Comparison of ENCODE assay signal across 16 cellular contexts in the genomic region with DNA sequence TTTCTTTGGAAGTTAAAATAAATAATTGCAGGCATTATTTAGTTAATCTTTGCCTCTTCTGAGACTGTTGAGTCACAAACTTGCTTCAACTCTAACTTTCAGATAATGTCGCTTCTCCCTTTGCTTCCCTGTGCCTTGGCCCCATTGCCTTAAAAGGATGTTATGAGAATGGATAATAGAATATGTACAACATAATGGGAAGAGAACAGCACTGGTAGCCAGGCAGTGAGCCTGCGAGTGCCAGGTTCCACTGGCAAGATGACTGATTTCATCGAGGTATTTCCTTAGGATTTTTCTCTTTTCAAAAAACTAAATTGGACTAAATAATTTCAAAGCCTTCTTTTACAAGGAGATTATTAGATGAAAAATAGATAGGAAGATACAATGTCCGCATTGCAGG.
DNase-seq lines count a peak whose midpoint lies in the region; ATAC-seq and TF ChIP-seq lines count a peak whose summit lies in the region.
"Had no signal": no experiment of that assay in that cellular context is flagged by ENCODE, and none has a peak within 500 bp of the region (broad histone marks: within the 10 kb centered on the region; RNA-seq: fewer than 3 reads in every experiment).

No MANE protein-coding gene starts in this region.

- peaks cover 0 to 3% (median 0%) of the 10 kb centered on the region in 3 donors for H3K27me3 ChIP-seq in stomach

- peak overlapping the region; percentile 23 for H3K27ac ChIP-seq in angular gyrus (ENCODE audit: low read depth, low read length)
- H3K27ac ChIP-seq in stomach: no peak overlapping the region

- H3K9me3 ChIP-seq in stomach: no peaks in the 10 kb centered on the region

- no peak overlapping the region for H3K27ac Mint-ChIP-seq in activated CD8-positive, alpha-beta T cell treated with anti-CD3 and anti-CD28 coated beads, Interleukin-2, amount 10 ng/mL, durations not matched to agents 7 days and 5 days
- H3K27ac Mint-ChIP-seq: B cell; CD4-positive, alpha-beta T cell; HFFc6 had no signal

- H3K4me1 ChIP-seq in stomach: peaks cover 0 to 5% (median 2%) of the 10 kb centered on the region in 4 donors

- TF ChIP-seq POLR2A in stomach (IDR thresholded peaks at IDR 0.05): no peak

- H3K36me3 Mint-ChIP-seq in activated CD8-positive, alpha-beta T cell treated with anti-CD3 and anti-CD28 coated beads, Interleukin-2, amount 10 ng/mL, durations not matched to agents 7 days and 5 days (ENCODE audit: low read depth): no peaks in the 10 kb centered on the region

- peak; percentile 31 for DNase-seq in NCI-H510A treated with DMSO at 0.1 percent for 48 hours (lab: John Stamatoyannopoulos, UW)
- DNase-seq in NCI-H510A (lab: John Stamatoyannopoulos, UW): no peak
- DNase-seq in epithelial cell of proximal tubule (ENCODE audit: low read depth): no peak
- DNase-seq in stomach: no peak
- DNase-seq in activated CD8-positive, alpha-beta T cell treated with anti-CD3 and anti-CD28 coated beads, Interleukin-2, amount 10 ng/mL, durations not matched to agents 7 days and 5 days: no peak
- no peak for DNase-seq in stimulated activated naive CD8-positive, alpha-beta T cell treated with anti-CD3 and anti-CD28 coated beads, Interleukin-15, Interleukin-2, amounts not matched to agents 100 U/mL and 50 U/mL, for 24 hours
- DNase-seq: 8988T; Calu3; CD4-positive, alpha-beta T cell; DMS 273 treated with DMSO at 0.1 percent for 48 hours; HCEC 1CT; HFFc6 had no signal

- WGBS in stomach, 5 donors: 84 to 93% (median 87%) methylated on average over 4 of the region's 4 CpGs

- no peak for ATAC-seq in activated CD8-positive, alpha-beta T cell treated with anti-CD3 and anti-CD28 coated beads, Interleukin-2, amount 10 ng/mL, durations not matched to agents 7 days and 5 days
- ATAC-seq in stimulated activated naive CD8-positive, alpha-beta T cell treated with anti-CD3 and anti-CD28 coated beads, Interleukin-15, Interleukin-2, amounts not matched to agents 100 U/mL and 50 U/mL, for 24 hours: no peak
- ATAC-seq in HG02798 (IDR thresholded peaks at IDR 0.05; ENCODE audit: poor library complexity, unreplicated experiment): no peak
- ATAC-seq: HepG2 had no signal

- no peak for TF ChIP-seq EP300 in stomach (IDR thresholded peaks at IDR 0.05)

- H3K9me3 Mint-ChIP-seq in activated CD8-positive, alpha-beta T cell treated with anti-CD3 and anti-CD28 coated beads, Interleukin-2, amount 10 ng/mL, durations not matched to agents 7 days and 5 days (ENCODE audit: insufficient read depth): no peaks in the 10 kb centered on the region
- H3K9me3 Mint-ChIP-seq: CD4-positive, alpha-beta T cell; HFFc6 had no signal

- POLR2A ChIA-PET in activated CD8-positive, alpha-beta T cell treated with anti-CD3 and anti-CD28 coated beads, Interleukin-2, amount 10 ng/mL, durations not matched to agents 7 days and 5 days (lab: Charles Lee): no interaction called here

- H3K4me1 Mint-ChIP-seq in activated CD8-positive, alpha-beta T cell treated with anti-CD3 and anti-CD28 coated beads, Interleukin-2, amount 10 ng/mL, durations not matched to agents 7 days and 5 days (ENCODE audit: low read depth): no peaks in the 10 kb centered on the region
- H3K4me1 Mint-ChIP-seq: B cell had no signal

- CTCF ChIA-PET in activated CD8-positive, alpha-beta T cell treated with anti-CD3 and anti-CD28 coated beads, Interleukin-2, amount 10 ng/mL, durations not matched to agents 7 days and 5 days (lab: Charles Lee): interaction anchor here (2.3 kb wide), 1 partner anchor 100 kb away, joined by 18 read pairs; no protein-coding TSS in a partner anchor

- H3K4me3 Mint-ChIP-seq in activated CD8-positive, alpha-beta T cell treated with anti-CD3 and anti-CD28 coated beads, Interleukin-2, amount 10 ng/mL, durations not matched to agents 7 days and 5 days: no peak overlapping the region
- H3K4me3 Mint-ChIP-seq: B cell; CD4-positive, alpha-beta T cell; HFFc6 had no signal

- TF ChIP-seq CTCF in epithelial cell of proximal tubule (conservative IDR thresholded peaks at IDR 0.05; ENCODE audit: low read depth, low read length) (no peak), stomach (IDR thresholded peaks at IDR 0.05) (no peak)

- H3K4me3 ChIP-seq in epithelial cell of proximal tubule (ENCODE audit: low read depth, low read length) (peak overlapping the region; percentile 65), stomach (no peak overlapping the region)

- intact Hi-C loops in stomach (cut with DNase I; ENCODE audit: low total_unique reads): loop anchor here (10.0 kb wide), 2 partner anchors 124 to 176 kb away; no protein-coding TSS in a partner anchor

- H3K36me3 ChIP-seq in stomach: no peaks in the 10 kb centered on the region

- H3K27me3 Mint-ChIP-seq in activated CD8-positive, alpha-beta T cell treated with anti-CD3 and anti-CD28 coated beads, Interleukin-2, amount 10 ng/mL, durations not matched to agents 7 days and 5 days (ENCODE audit: low read depth): peaks cover 12% of the 10 kb centered on the region
